12 cellular contexts compared by ENCODE assay signal in the genomic region with DNA sequence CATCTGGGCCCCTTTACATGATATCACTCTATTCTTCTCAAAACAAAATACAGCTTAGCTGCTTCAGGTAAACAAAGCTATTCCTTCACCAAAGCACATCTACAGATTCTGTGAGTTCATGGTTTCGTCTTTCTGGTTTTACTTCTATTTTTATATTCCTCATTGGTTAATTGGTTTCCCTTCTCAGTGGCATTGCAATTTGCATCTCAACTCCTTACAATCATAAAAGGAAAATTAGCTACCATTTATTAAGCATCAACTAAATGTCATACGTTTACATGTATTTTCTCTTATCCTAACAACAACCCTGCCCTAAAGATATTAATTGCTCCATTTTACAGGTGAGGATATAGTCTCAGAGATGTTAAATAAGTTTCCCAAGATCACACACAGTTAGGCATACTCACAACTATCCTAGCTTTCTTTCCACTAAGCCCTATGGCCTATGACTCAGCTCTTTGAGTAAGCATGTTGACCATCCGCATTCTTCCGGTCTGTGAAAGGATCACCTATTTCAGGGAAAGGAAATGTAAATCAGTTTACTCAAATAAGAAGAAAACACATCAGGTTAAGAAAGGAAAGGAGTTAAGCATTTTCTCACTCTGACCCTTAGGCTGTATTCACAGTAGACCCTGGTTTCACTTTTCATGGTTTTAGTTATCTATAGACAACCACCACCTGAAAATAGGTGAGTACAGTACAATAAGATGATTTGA.
DNase-seq lines count a peak whose midpoint lies in the region; ATAC-seq, FAIRE-seq and TF ChIP-seq lines count a peak whose summit lies in the region.
"Had no signal": no experiment of that assay in that cellular context is flagged by ENCODE, and none has a peak within 500 bp of the region (broad histone marks: within the 10 kb centered on the region; RNA-seq: fewer than 3 reads in every experiment).

No MANE protein-coding gene starts in this region.

- FAIRE-seq in endothelial cell of umbilical vein (lab: Jason Lieb, UNC) = peak; percentile 73

- TF ChIP-seq POLR2A in endothelial cell of umbilical vein (IDR thresholded peaks at IDR 0.05; ENCODE audit: low read depth, low read length) (no peak), body of pancreas (IDR thresholded peaks at IDR 0.05) (no peak)

- no peak overlapping the region for H3K9ac ChIP-seq in endothelial cell of umbilical vein (replicated peaks; ENCODE audit: extremely low read depth, insufficient read depth, low read length)

- CTCF ChIA-PET in endothelial cell of umbilical vein (lab: Charles Lee) = interaction anchor here (1.0 to 1.3 kb wide), 5 partner anchors 12 to 530 kb away, joined by 3 to 7 read pairs (median 4); no protein-coding TSS in a partner anchor

- BruUV-seq in endothelial cell of umbilical vein (replicated peaks; lab: Mats Ljungman, UMichigan) = no TSS peak

- intact Hi-C loops in endothelial cell of umbilical vein (cut with micrococcal nuclease) = no loop called here
- intact Hi-C loops in body of pancreas (cut with DNase I) = no loop called here

- ATAC-seq in GM21447 (IDR thresholded peaks at IDR 0.05; ENCODE audit: unreplicated experiment) (peak; percentile 84), HG03439 (IDR thresholded peaks at IDR 0.05; ENCODE audit: unreplicated experiment) (peak; percentile 92), body of pancreas (no peak)
- ATAC-seq: activated naive CD8-positive, alpha-beta T cell treated with anti-CD3 and anti-CD28 coated beads, Interleukin-2, amount 50 U/mL, for 24 hours had no signal

- no peak for TF ChIP-seq CTCF in endothelial cell of umbilical vein (IDR thresholded peaks at IDR 0.05; ENCODE audit: extremely low read depth in 1 of 2, insufficient read depth in 1 of 2, low read depth in 1 of 2, low read length in 2 of 2)
- TF ChIP-seq CTCF in body of pancreas (IDR thresholded peaks at IDR 0.05) = no peak

- H3K36me3 ChIP-seq in endothelial cell of umbilical vein (ENCODE audit: control insufficient read depth in 2 of 2, extremely low read depth in 1 of 2, insufficient read depth in 2 of 2, low read length in 2 of 2) (no peaks in the 10 kb centered on the region), body of pancreas (replicated peaks in 1 of 2; ENCODE audit: insufficient read depth in 1 of 2, low read depth in 2 of 2) (no peaks in the 10 kb centered on the region)
- H3K36me3 ChIP-seq: BE2C, neutrophil had no signal

- H3K9me1 ChIP-seq in endothelial cell of umbilical vein (replicated peaks; ENCODE audit: control insufficient read depth, extremely low read depth, insufficient read depth, low read length) = no peaks in the 10 kb centered on the region

- no peak overlapping the region for H2AFZ ChIP-seq in endothelial cell of umbilical vein (ENCODE audit: low read depth, low read length)

- H3K4me3 ChIP-seq in endothelial cell of umbilical vein (replicated peaks in 1 of 3; ENCODE audit: insufficient read depth in 1 of 3, low read depth in 1 of 3, low read length in 3 of 3) (no peak overlapping the region), body of pancreas (no peak overlapping the region)

- DNase-seq in DMS53 treated with DMSO at 0.1 percent for 48 hours (lab: John Stamatoyannopoulos, UW; ENCODE audit: unreplicated experiment) (peak; percentile 76), endothelial cell of umbilical vein (ENCODE audit: low read depth, low spot score) (peak; percentile 17), 8988T (no peak), NK-92 (lab: John Stamatoyannopoulos, UW; ENCODE audit: unreplicated experiment) (no peak), body of pancreas (no peak)
- no peak for DNase-seq in effector CD8-positive, alpha-beta T cell (lab: John Stamatoyannopoulos, UW)
- DNase-seq: activated naive CD8-positive, alpha-beta T cell treated with anti-CD3 and anti-CD28 coated beads, Interleukin-2, amount 50 U/mL, for 24 hours; BE2C; NCI-H510A had no signal

- 72 to 76% methylated on average over 4 of the region's 4 CpGs for WGBS in body of pancreas, 2 donors

- no peak overlapping the region for H3K4me2 ChIP-seq in endothelial cell of umbilical vein (ENCODE audit: insufficient read depth, low read length)

- POLR2A ChIA-PET in endothelial cell of umbilical vein (lab: Charles Lee) = no interaction called here

- no peaks in the 10 kb centered on the region for H3K9me3 ChIP-seq in endothelial cell of umbilical vein (replicated peaks; ENCODE audit: control insufficient read depth, insufficient read depth, low read length)
- H3K9me3 ChIP-seq in body of pancreas = no peaks in the 10 kb centered on the region
- H3K9me3 ChIP-seq: BE2C, neutrophil had no signal

- H3K27ac ChIP-seq in endothelial cell of umbilical vein (ENCODE audit: insufficient read depth, low read depth, low read length) (no peak overlapping the region), body of pancreas (no peak overlapping the region)
- H3K27ac ChIP-seq: neutrophil had no signal

- H3K4me1 ChIP-seq in endothelial cell of umbilical vein (ENCODE audit: control insufficient read depth, extremely low read depth, insufficient read depth, low read length) (no peaks in the 10 kb centered on the region), body of pancreas (no peaks in the 10 kb centered on the region)
- H3K4me1 ChIP-seq: BE2C had no signal

- no peaks in the 10 kb centered on the region for H3K79me2 ChIP-seq in endothelial cell of umbilical vein (ENCODE audit: control insufficient read depth, insufficient read depth, low read length)

- H3K27me3 ChIP-seq in endothelial cell of umbilical vein (ENCODE audit: control insufficient read depth in 2 of 2, insufficient read depth in 2 of 2, low read length in 2 of 2) (peaks cover 4 to 22% of the 10 kb centered on the region in 2 experiments), body of pancreas (no peaks in the 10 kb centered on the region)
- H3K27me3 ChIP-seq: BE2C, neutrophil had no signal

- dilution Hi-C loops in endothelial cell of umbilical vein (cut with MboI; ENCODE audit: extremely low pct_ligation_motif_present, low sequenced_read_pairs) = no loop called here

- no peaks in the 10 kb centered on the region for H4K20me1 ChIP-seq in endothelial cell of umbilical vein (replicated peaks; ENCODE audit: control insufficient read depth, extremely low read depth, insufficient read depth, low read length)

TF ChIP-seq in endothelial cell of umbilical vein, 7 proteins besides CTCF, POLR2A, EP300 and RAD21:
- no peak for TF ChIP-seq FOS (IDR thresholded peaks at IDR 0.05; ENCODE audit: borderline replicate concordance, insufficient read depth, low read length)
- TF ChIP-seq, protein P1, sequence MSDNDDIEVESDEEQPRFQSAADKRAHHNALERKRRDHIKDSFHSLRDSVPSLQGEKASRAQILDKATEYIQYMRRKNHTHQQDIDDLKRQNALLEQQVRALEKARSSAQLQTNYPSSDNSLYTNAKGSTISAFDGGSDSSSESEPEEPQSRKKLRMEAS (IDR thresholded peaks at IDR 0.05; ENCODE audit: insufficient read depth, insufficient read length) = no peak
- no peak for TF ChIP-seq POLR2AphosphoS5 (IDR thresholded peaks at IDR 0.05; ENCODE audit: insufficient read depth, low read depth, low read length)

Comparison
In these comparisons a context has a peak if more than half of its experiments do, and no peak if none do; other contexts are left out.
1. DNase-seq: peak in DMS53 treated with DMSO at 0.1 percent for 48 hours (single experiment) and endothelial cell of umbilical vein (single experiment); none in 8988T (single experiment), NK-92 (single experiment), body of pancreas (0 of 4) and effector CD8-positive, alpha-beta T cell (single experiment).